Comparison of ENCODE assay signal across 9 cellular contexts in the genomic region with DNA sequence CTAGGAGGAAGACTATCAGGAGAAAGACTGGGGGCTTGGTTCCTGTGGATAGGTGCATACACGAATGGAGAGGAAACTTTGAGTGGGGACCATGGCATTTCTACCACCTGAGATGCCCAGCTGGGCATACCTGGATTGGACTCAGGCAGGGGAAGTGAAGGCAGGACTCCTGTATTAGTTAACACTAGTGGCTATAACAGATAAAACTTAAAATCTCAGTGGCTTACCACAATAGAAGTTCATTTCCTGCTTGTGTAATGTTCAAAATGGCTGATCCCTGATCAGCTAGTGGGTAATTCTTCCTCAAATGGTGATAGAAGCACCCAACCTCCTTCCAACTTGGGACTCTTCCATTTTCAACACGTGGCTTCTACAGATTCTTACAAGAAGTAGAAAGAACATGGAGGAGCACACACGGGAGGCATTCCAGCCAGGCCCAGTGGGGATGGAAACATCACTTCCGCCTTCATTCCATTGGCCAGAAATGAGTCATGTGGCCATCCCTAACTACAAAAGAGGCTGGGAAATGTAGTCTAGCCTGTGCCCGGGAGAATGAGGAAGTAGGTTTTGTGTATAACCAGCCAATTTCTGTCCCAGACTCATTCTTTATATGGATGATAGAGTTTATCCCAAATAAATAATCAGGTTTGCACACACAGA.
DNase-seq lines count a peak whose midpoint lies in the region; ATAC-seq, FAIRE-seq and TF ChIP-seq lines count a peak whose summit lies in the region.
"Had no signal": no experiment of that assay in that cellular context is flagged by ENCODE, and none has a peak within 500 bp of the region (broad histone marks: within the 10 kb centered on the region; RNA-seq: fewer than 3 reads in every experiment).

No MANE protein-coding gene starts in this region.

- H3K9me3 Mint-ChIP-seq in astrocyte (ENCODE audit: unreplicated experiment) = peaks cover 4% of the 10 kb centered on the region
- no peaks in the 10 kb centered on the region for H3K9me3 Mint-ChIP-seq in naive thymus-derived CD8-positive, alpha-beta T cell

- H3K4me3 Mint-ChIP-seq in astrocyte (ENCODE audit: unreplicated experiment) = peak overlapping the region; percentile 81
- H3K4me3 Mint-ChIP-seq in naive thymus-derived CD8-positive, alpha-beta T cell = no peak overlapping the region

- ATAC-seq in HG02970 (IDR thresholded peaks at IDR 0.05; ENCODE audit: low FRiP score, unreplicated experiment) = peak; percentile 55
- no peak for ATAC-seq in HG03045 (IDR thresholded peaks at IDR 0.05; ENCODE audit: unreplicated experiment)
- ATAC-seq in naive thymus-derived CD8-positive, alpha-beta T cell = no peak

- dilution Hi-C loops in keratinocyte (cut with MboI; ENCODE audit: extremely low pct_ligation_motif_present, low sequenced_read_pairs) = no loop called here

- peaks cover 26% of the 10 kb centered on the region for H3K27me3 Mint-ChIP-seq in astrocyte (ENCODE audit: low read depth, unreplicated experiment)
- H3K27me3 Mint-ChIP-seq in naive thymus-derived CD8-positive, alpha-beta T cell = peaks cover 0 to 6% (median 1%) of the 10 kb centered on the region in 5 donors

- H3K27ac ChIP-seq in astrocyte (ENCODE audit: low read depth, low read length) (no peak overlapping the region), keratinocyte (ENCODE audit: control insufficient read depth, insufficient read depth, low read length) (no peak overlapping the region)
- H3K27ac ChIP-seq: psoas muscle had no signal

- H3K27me3 ChIP-seq in astrocyte (ENCODE audit: insufficient read depth, low read length) (no peaks in the 10 kb centered on the region), keratinocyte (ENCODE audit: control insufficient read depth, extremely low read depth, insufficient read depth, low read length) (no peaks in the 10 kb centered on the region)

- H2AFZ ChIP-seq in astrocyte (ENCODE audit: low read depth, low read length) = peak overlapping the region; percentile 62
- H2AFZ ChIP-seq in keratinocyte (ENCODE audit: control insufficient read depth, low read length) = peak overlapping the region; percentile 56

- POLR2A ChIA-PET in naive thymus-derived CD8-positive, alpha-beta T cell (lab: Charles Lee) = no interaction called here

- H3K4me1 ChIP-seq in astrocyte (ENCODE audit: insufficient read depth, low read length) (no peaks in the 10 kb centered on the region), keratinocyte (ENCODE audit: control insufficient read depth, extremely low read depth, insufficient read depth, low read length) (no peaks in the 10 kb centered on the region)
- H3K4me1 ChIP-seq: psoas muscle had no signal

- no peak overlapping the region for H3K9ac ChIP-seq in astrocyte (ENCODE audit: low read length)
- H3K9ac ChIP-seq in keratinocyte (ENCODE audit: control insufficient read depth, extremely low read depth, insufficient read depth, low read length) = no peak overlapping the region

- DNase-seq in AG10803 (ENCODE audit: low read depth) (peak; percentile 52), GM13977 (ENCODE audit: low spot score) (peak; percentile 17), NCI-H446 treated with DMSO at 0.1 percent for 48 hours (lab: John Stamatoyannopoulos, UW) (peak; percentile 82), astrocyte (ENCODE audit: low read depth) (peak; percentile 14), keratinocyte (ENCODE audit: low read depth, low spot score) (peak; percentile 17)
- DNase-seq in naive thymus-derived CD8-positive, alpha-beta T cell = no peak
- DNase-seq: psoas muscle had no signal

- in situ Hi-C loops in GM13977 (cut with MboI; ENCODE audit: low pct_unique_long_range_greater_than_20kb, low sequenced_read_pairs, unreplicated experiment) = no loop called here

- FAIRE-seq in astrocyte (lab: Jason Lieb, UNC) (no peak), keratinocyte (lab: Jason Lieb, UNC) (no peak)

- no peaks in the 10 kb centered on the region for H3K9me1 ChIP-seq in keratinocyte (ENCODE audit: control insufficient read depth, extremely low read depth, insufficient read depth, low read length)

- H3K36me3 Mint-ChIP-seq in astrocyte (ENCODE audit: low read depth, unreplicated experiment) = no peaks in the 10 kb centered on the region
- H3K36me3 Mint-ChIP-seq in naive thymus-derived CD8-positive, alpha-beta T cell = no peaks in the 10 kb centered on the region

- H3K4me3 ChIP-seq in AG10803 (ENCODE audit: low read length) (peak overlapping the region; percentile 17; the same call in 1 of the 2 replicates), astrocyte (ENCODE audit: insufficient read depth, low read depth, low read length) (peak overlapping the region; percentile 37), keratinocyte (ENCODE audit: control insufficient read depth in 2 of 3, extremely low read depth in 1 of 3, insufficient read depth in 2 of 3, low read depth in 1 of 3, low read length in 3 of 3) (peak overlapping the region in 1 of 3 experiments; percentile 35)
- H3K4me3 ChIP-seq: psoas muscle had no signal

- peaks cover 5% of the 10 kb centered on the region for H3K4me1 Mint-ChIP-seq in astrocyte (ENCODE audit: low read depth, unreplicated experiment)
- H3K4me1 Mint-ChIP-seq in naive thymus-derived CD8-positive, alpha-beta T cell = peaks cover 6 to 13% (median 11%) of the 10 kb centered on the region in 4 donors

- H4K20me1 ChIP-seq in astrocyte (ENCODE audit: insufficient read depth, low read length) (no peaks in the 10 kb centered on the region), keratinocyte (ENCODE audit: control insufficient read depth, extremely low read depth, insufficient read depth, low read length) (no peaks in the 10 kb centered on the region)

- H3K4me2 ChIP-seq in astrocyte (ENCODE audit: low read length) (peak overlapping the region; percentile 68), keratinocyte (ENCODE audit: control insufficient read depth, extremely low read depth, insufficient read depth, low read depth, low read length) (no peak overlapping the region)

- H3K79me2 ChIP-seq in astrocyte (ENCODE audit: insufficient read depth, low read length) (no peaks in the 10 kb centered on the region), keratinocyte (ENCODE audit: control insufficient read depth, insufficient read depth, low read length) (no peaks in the 10 kb centered on the region)

- peak overlapping the region; percentile 78 for H3K27ac Mint-ChIP-seq in astrocyte (ENCODE audit: unreplicated experiment)
- H3K27ac Mint-ChIP-seq in naive thymus-derived CD8-positive, alpha-beta T cell = peak overlapping the region in 2 of 10 donors; percentile 23 to 33

- H3K9me3 ChIP-seq in astrocyte (ENCODE audit: insufficient read depth, low read depth, low read length) = no peaks in the 10 kb centered on the region
- no peaks in the 10 kb centered on the region for H3K9me3 ChIP-seq in keratinocyte (ENCODE audit: control insufficient read depth, low read depth, low read length)
- H3K9me3 ChIP-seq: psoas muscle had no signal

- H3K36me3 ChIP-seq in astrocyte (ENCODE audit: insufficient read depth, low read length) (no peaks in the 10 kb centered on the region), keratinocyte (ENCODE audit: control insufficient read depth in 2 of 2, extremely low read depth in 1 of 2, insufficient read depth in 2 of 2, low read length in 2 of 2) (no peaks in the 10 kb centered on the region)

- TF ChIP-seq CTCF in AG10803 (conservative IDR thresholded peaks at IDR 0.05; ENCODE audit: low read length) (no peak), GM13977 (IDR thresholded peaks at IDR 0.05; ENCODE audit: extremely low read depth, insufficient read depth, missing control alignments) (no peak), astrocyte (IDR thresholded peaks at IDR 0.05; ENCODE audit: insufficient read depth, low read depth, low read length) (no peak), keratinocyte (optimal IDR thresholded peaks at IDR 0.05 in 1 of 3, IDR thresholded peaks at IDR 0.05 in 1 of 3, conservative IDR thresholded peaks at IDR 0.05 in 1 of 3; ENCODE audit: extremely low read depth in 1 of 3, insufficient read depth in 2 of 3, low read length in 3 of 3) (no peak)

Comparison
In these comparisons a context has a peak if more than half of its experiments do, and no peak if none do; other contexts are left out.
1. DNase-seq: peak in AG10803 (single experiment), GM13977 (single experiment), NCI-H446 treated with DMSO at 0.1 percent for 48 hours (single experiment), astrocyte (single experiment) and keratinocyte (single experiment); none in naive thymus-derived CD8-positive, alpha-beta T cell (0 of 10).